ENCODE assay signal across 9 cellular contexts in the genomic region with DNA sequence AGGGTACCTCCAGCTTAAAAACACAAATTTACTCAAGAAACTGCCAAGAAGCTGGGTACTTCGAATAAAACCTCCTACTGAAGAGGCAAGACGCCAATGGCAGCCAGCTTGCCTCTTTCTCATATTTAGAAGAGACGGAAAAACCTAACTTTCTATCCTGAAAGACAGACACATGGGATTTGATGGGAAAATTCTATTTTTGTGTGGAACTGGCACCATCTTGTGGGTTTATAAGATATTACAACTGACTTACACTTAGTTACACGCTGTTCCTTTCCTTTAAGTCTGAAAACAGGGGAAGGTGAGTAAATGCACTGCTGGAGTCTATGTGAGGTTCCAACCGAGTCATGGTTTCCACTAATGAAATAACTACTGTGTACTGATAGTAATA. TPM values are rescaled to one million over a fixed set of nuclear protein-coding genes. Genes with fewer than 3 reads are reported as not detected.
DNase-seq lines count a peak whose midpoint lies in the region; ATAC-seq and TF ChIP-seq lines count a peak whose summit lies in the region.
"Had no signal": no experiment of that assay in that cellular context is flagged by ENCODE, and none has a peak within 500 bp of the region (broad histone marks: within the 10 kb centered on the region; RNA-seq: fewer than 3 reads in every experiment).

No MANE protein-coding gene starts in this region.

- TF ChIP-seq CTCF in Panc1 (IDR thresholded peaks at IDR 0.05) (peak; percentile 62), osteocyte (IDR thresholded peaks at IDR 0.05) (peak; percentile 65)

- no peaks in the 10 kb centered on the region for H3K4me1 ChIP-seq in Panc1 (ENCODE audit: control insufficient read depth, insufficient read depth, low read length)

- no peak overlapping the region for H3K4me3 Mint-ChIP-seq in osteocyte (ENCODE audit: unreplicated experiment)
- H3K4me3 Mint-ChIP-seq: activated naive CD4-positive, alpha-beta T cell treated with anti-CD3 and anti-CD28 coated beads, Interleukin-2, amount 50 U/mL, for 24 hours had no signal

- no peak overlapping the region for H3K27ac Mint-ChIP-seq in osteocyte (ENCODE audit: unreplicated experiment)
- H3K27ac Mint-ChIP-seq: activated naive CD4-positive, alpha-beta T cell treated with anti-CD3 and anti-CD28 coated beads, Interleukin-2, amount 50 U/mL, for 24 hours had no signal

- no peaks in the 10 kb centered on the region for H3K27me3 Mint-ChIP-seq in osteocyte (ENCODE audit: unreplicated experiment)
- H3K27me3 Mint-ChIP-seq: activated naive CD4-positive, alpha-beta T cell treated with anti-CD3 and anti-CD28 coated beads, Interleukin-2, amount 50 U/mL, for 24 hours had no signal

- no peaks in the 10 kb centered on the region for H3K27me3 ChIP-seq in Panc1 (ENCODE audit: control insufficient read depth, insufficient read depth, low read length)

- intact Hi-C loops in Panc1 (cut with micrococcal nuclease; ENCODE audit: unreplicated experiment) = no loop called here

- in situ Hi-C loops in Panc1 (cut with HindIII; ENCODE audit: low pct_unique_long_range_greater_than_20kb, low sequenced_read_pairs) = no loop called here

- H3K27ac ChIP-seq in Panc1 (ENCODE audit: low read length) = no peak overlapping the region

- CTCF ChIA-PET in Panc1 (lab: Charles Lee) = no interaction called here

- no TSS peak for BruUV-seq in Panc1 (replicated peaks; lab: Mats Ljungman, UMichigan)

- peaks cover 7% of the 10 kb centered on the region for H3K4me1 Mint-ChIP-seq in osteocyte (ENCODE audit: unreplicated experiment)

- ATAC-seq in Panc1 = 0 out of 2 replicates have a peak, but pooled peaks have one; percentile 62

- H3K4me3 ChIP-seq in Panc1 (ENCODE audit: low read depth in 2 of 2, low read length in 2 of 2) = no peak overlapping the region

- H3K36me3 ChIP-seq in Panc1 (ENCODE audit: control insufficient read depth, insufficient read depth, low read length) = no peaks in the 10 kb centered on the region; the same call in 1 of the 2 replicates

- H3K36me3 Mint-ChIP-seq in osteocyte (ENCODE audit: unreplicated experiment) = peaks cover 49% of the 10 kb centered on the region

- peak; percentile 26 for DNase-seq in SIG-M5 treated with dmso at 0.1 percent for 504 hours (lab: John Stamatoyannopoulos, UW; ENCODE audit: unreplicated experiment)
- no peak for DNase-seq in SIG-M5 (lab: John Stamatoyannopoulos, UW)
- DNase-seq in Panc1 (ENCODE audit: low read depth, low spot score) = peak; percentile 17
- peak; percentile 35 for DNase-seq in fibroblast of gingiva (ENCODE audit: low read depth)
- DNase-seq in osteocyte (ENCODE audit: extremely low spot score, unreplicated experiment) = no peak
- DNase-seq in GOT3 (lab: John Stamatoyannopoulos, UW) = no peak
- no peak for DNase-seq in stimulated activated CD8-positive, alpha-beta memory T cell treated with anti-CD3 and anti-CD28 coated beads, Interleukin-4, amount 100 ng/mL, for 48 hours
- no peak for DNase-seq in activated CD4-positive, alpha-beta T cell treated with anti-CD3 and anti-CD28 coated beads for 1 hour

- H3K9me3 ChIP-seq in Panc1 (ENCODE audit: control insufficient read depth, insufficient read depth, low read depth, low read length) = no peaks in the 10 kb centered on the region

- POLR2A ChIA-PET in Panc1 (lab: Charles Lee) = interaction anchor here (1.1 kb wide), 1 partner anchor 10 kb away, joined by 4 read pairs; the partner anchor contains the start of gene ZNF18

- peaks cover 4% of the 10 kb centered on the region for H3K9me3 Mint-ChIP-seq in osteocyte (ENCODE audit: unreplicated experiment)
- H3K9me3 Mint-ChIP-seq: activated naive CD4-positive, alpha-beta T cell treated with anti-CD3 and anti-CD28 coated beads, Interleukin-2, amount 50 U/mL, for 24 hours had no signal

RNA-seq across cellular contexts. Expression of gene ZNF18, which starts 10.3 kb away (rescaled TPM):
- 7.4 TPM for total RNA-seq in Panc1 (2021; ENCODE audit: unreplicated experiment)
- polyA plus RNA-seq in Panc1 (2012; ENCODE audit: insufficient read length) = 3.9 TPM
- total RNA-seq in osteocyte = 11.0 and 11.8 TPM in 2 replicates

RNA-seq across cellular contexts. Expression of gene MAP2K4, which starts 33.7 kb away (rescaled TPM):
- total RNA-seq in Panc1 (2021; ENCODE audit: unreplicated experiment) = 16.8 TPM
- polyA plus RNA-seq in Panc1 (2012; ENCODE audit: insufficient read length) = 7.3 TPM
- total RNA-seq in osteocyte = 22.9 and 28.5 TPM in 2 replicates

Comparison
In these comparisons a context has a peak if more than half of its experiments do, and no peak if none do; other contexts are left out.
1. DNase-seq: peak in SIG-M5 treated with dmso at 0.1 percent for 504 hours (single experiment), Panc1 (single experiment) and fibroblast of gingiva (single experiment); none in SIG-M5 (single experiment), osteocyte (single experiment), GOT3 (single experiment), stimulated activated CD8-positive, alpha-beta memory T cell treated with anti-CD3 and anti-CD28 coated beads, Interleukin-4, amount 100 ng/mL, for 48 hours (single experiment) and activated CD4-positive, alpha-beta T cell treated with anti-CD3 and anti-CD28 coated beads for 1 hour (single experiment).